ENCODE assay signal across 14 cellular contexts in the genomic region with DNA sequence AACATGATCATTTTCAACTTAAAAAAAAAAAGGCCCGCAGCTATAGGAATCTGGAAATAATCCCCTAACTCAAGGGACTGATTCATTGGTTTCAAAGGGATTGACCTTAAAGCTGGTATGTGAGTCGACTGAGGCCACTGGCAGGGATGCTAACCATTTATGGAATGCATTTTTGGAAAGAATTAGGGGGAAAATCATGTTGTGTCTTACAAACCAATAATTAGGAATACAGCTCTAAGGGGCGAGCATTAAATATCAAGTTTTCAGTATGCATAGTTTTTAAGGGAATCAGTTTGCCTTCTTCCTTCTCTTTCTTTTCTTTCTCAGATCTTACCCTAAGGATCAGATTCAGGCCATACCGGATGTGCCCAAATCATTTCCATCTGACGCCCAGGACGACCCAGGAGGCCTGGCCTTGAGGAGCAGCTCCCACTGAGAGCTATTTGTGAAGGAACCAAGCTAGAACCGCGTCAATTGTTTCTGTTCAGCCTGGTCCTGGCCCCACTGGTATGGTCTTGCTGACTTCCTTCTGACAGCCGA. TPM values are rescaled to one million over a fixed set of nuclear protein-coding genes. Genes with fewer than 3 reads are reported as not detected.
DNase-seq lines count a peak whose midpoint lies in the region; ATAC-seq and TF ChIP-seq lines count a peak whose summit lies in the region.
"Had no signal": no experiment of that assay in that cellular context is flagged by ENCODE, and none has a peak within 500 bp of the region (broad histone marks: within the 10 kb centered on the region; RNA-seq: fewer than 3 reads in every experiment).

No MANE protein-coding gene starts in this region.

- ATAC-seq in lower lobe of right lung (no peak), HG02884 (IDR thresholded peaks at IDR 0.05; ENCODE audit: unreplicated experiment) (no peak)
- ATAC-seq: stimulated activated memory B cell treated with anti-CD40 and anti-IgM and Interleukin-4, amounts not matched to agents 10 μg/mL and 1 μg/mL and 100 μg/mL, for 72 hours had no signal

- intact Hi-C loops in lower lobe of right lung (cut with DNase I) (loop anchor here (10.0 kb wide), 1 partner anchor 49 kb away; no protein-coding TSS in a partner anchor), tibial artery (cut with DNase I; ENCODE audit: low total_unique reads) (loop anchor here (10.0 kb wide), 1 partner anchor 139 kb away; no protein-coding TSS in a partner anchor)

- H3K4me1 Mint-ChIP-seq in endothelial cell (ENCODE audit: unreplicated experiment), result peaks cover 9% of the 10 kb centered on the region
- H3K4me1 Mint-ChIP-seq: stimulated activated memory B cell treated with anti-CD40 and anti-IgM and Interleukin-4, amounts not matched to agents 10 μg/mL and 1 μg/mL and 100 μg/mL, for 72 hours had no signal

- H3K4me3 ChIP-seq in HFF-Myc (replicated peaks; ENCODE audit: low read depth, low read length) (no peak overlapping the region; the same call in 1 of the 2 replicates), cardiac fibroblast (replicated peaks in 1 of 2; ENCODE audit: low read depth in 2 of 2, low read length in 2 of 2) (no peak overlapping the region), lower lobe of right lung (no peak overlapping the region), tibial artery (no peak overlapping the region)

- H3K36me3 ChIP-seq in lower lobe of right lung, result no peaks in the 10 kb centered on the region
- no peaks in the 10 kb centered on the region for H3K36me3 ChIP-seq in tibial artery

- no peak for TF ChIP-seq CTCF in HFF-Myc (IDR thresholded peaks at IDR 0.05; ENCODE audit: low read depth, low read length, missing control alignments)
- TF ChIP-seq CTCF in cardiac fibroblast (IDR thresholded peaks at IDR 0.05; ENCODE audit: low read depth, low read length), result no peak
- no peak for TF ChIP-seq CTCF in lower lobe of right lung (IDR thresholded peaks at IDR 0.05)
- TF ChIP-seq CTCF in tibial artery (IDR thresholded peaks at IDR 0.05), result no peak
- no peak for TF ChIP-seq CTCF in endothelial cell (IDR thresholded peaks at IDR 0.05; ENCODE audit: unreplicated experiment)

- H3K4me1 ChIP-seq in lower lobe of right lung (peaks cover 8% of the 10 kb centered on the region), tibial artery (peaks cover 0 to 79% (median 56%) of the 10 kb centered on the region in 4 donors)

- DNase-seq in HFF-Myc (ENCODE audit: extremely low read depth, low read depth), result peak; percentile 74
- peak; percentile 51 to 56 for DNase-seq in cardiac fibroblast (ENCODE audit: low read depth in 2 of 2)
- no peak for DNase-seq in lower lobe of right lung
- no peak for DNase-seq in tibial artery
- no peak for DNase-seq in NK-92 (lab: John Stamatoyannopoulos, UW; ENCODE audit: unreplicated experiment)
- DNase-seq in endothelial cell (ENCODE audit: low spot score), result no peak
- DNase-seq: activated CD4-positive, alpha-beta T cell treated with anti-CD3 and anti-CD28 coated beads for 4 hours; Caco-2; kidney glomerular epithelial cell; NCI-H146; stimulated activated CD4-positive, alpha-beta T cell treated with anti-CD3 and anti-CD28 coated beads, Interleukin-2, amount 100 ng/mL, for 24 hours had no signal

- no peaks in the 10 kb centered on the region for H3K9me3 ChIP-seq in lower lobe of right lung
- no peaks in the 10 kb centered on the region for H3K9me3 ChIP-seq in tibial artery
- H3K9me3 ChIP-seq: Caco-2 had no signal

- no peaks in the 10 kb centered on the region for H3K27me3 Mint-ChIP-seq in endothelial cell (ENCODE audit: unreplicated experiment)
- H3K27me3 Mint-ChIP-seq: brain had no signal

- H3K27ac ChIP-seq in lower lobe of right lung, result peak overlapping the region; percentile 3
- H3K27ac ChIP-seq in tibial artery, result peak overlapping the region; percentile 87 to 90

- H3K36me3 Mint-ChIP-seq in endothelial cell (ENCODE audit: low read depth, unreplicated experiment), result no peaks in the 10 kb centered on the region
- H3K36me3 Mint-ChIP-seq: brain; stimulated activated memory B cell treated with anti-CD40 and anti-IgM and Interleukin-4, amounts not matched to agents 10 μg/mL and 1 μg/mL and 100 μg/mL, for 72 hours had no signal

- no peaks in the 10 kb centered on the region for H3K9me3 Mint-ChIP-seq in endothelial cell (ENCODE audit: unreplicated experiment)
- H3K9me3 Mint-ChIP-seq: brain; stimulated activated memory B cell treated with anti-CD40 and anti-IgM and Interleukin-4, amounts not matched to agents 10 μg/mL and 1 μg/mL and 100 μg/mL, for 72 hours had no signal

- H3K27me3 ChIP-seq in lower lobe of right lung (ENCODE audit: low read depth), result no peaks in the 10 kb centered on the region
- H3K27me3 ChIP-seq in tibial artery, result no peaks in the 10 kb centered on the region

- no peak overlapping the region for H3K4me3 Mint-ChIP-seq in endothelial cell (ENCODE audit: unreplicated experiment)
- H3K4me3 Mint-ChIP-seq: brain; stimulated activated memory B cell treated with anti-CD40 and anti-IgM and Interleukin-4, amounts not matched to agents 10 μg/mL and 1 μg/mL and 100 μg/mL, for 72 hours had no signal

- H3K27ac Mint-ChIP-seq in endothelial cell (ENCODE audit: unreplicated experiment), result no peak overlapping the region
- H3K27ac Mint-ChIP-seq: stimulated activated memory B cell treated with anti-CD40 and anti-IgM and Interleukin-4, amounts not matched to agents 10 μg/mL and 1 μg/mL and 100 μg/mL, for 72 hours had no signal

RNA-seq across cellular contexts. Expression of gene BPGM, which starts 48.7 kb away (rescaled TPM):
- 16.9 TPM for total RNA-seq in lower lobe of right lung
- total RNA-seq in endothelial cell (ENCODE audit: unreplicated experiment), result 17.7 TPM

Comparison
In these comparisons a context has a peak if more than half of its experiments do, and no peak if none do; other contexts are left out.
1. DNase-seq: peak in HFF-Myc (single experiment) and cardiac fibroblast (2 of 2); none in lower lobe of right lung (single experiment), tibial artery (0 of 2), NK-92 (single experiment) and endothelial cell (single experiment).